9 cellular contexts compared by ENCODE assay signal in genomic region chr1:20358761-20359263, GRCh38.
A peak's percentile ranks its signal among the peaks of the same experiment; 100 is the strongest.
DNase-seq lines count a peak whose midpoint lies in the region; ATAC-seq and TF ChIP-seq lines count a peak whose summit lies in the region.
"Had no signal": no experiment of that assay in that cellular context is flagged by ENCODE, and none has a peak within 500 bp of the region (broad histone marks: within the 10 kb centered on the region; RNA-seq: fewer than 3 reads in every experiment).

No MANE protein-coding gene starts in this region.

- ATAC-seq in GM19351 (IDR thresholded peaks at IDR 0.05; ENCODE audit: unreplicated experiment) (no peak), GM19452 (IDR thresholded peaks at IDR 0.05; ENCODE audit: unreplicated experiment) (no peak), GM21515 (IDR thresholded peaks at IDR 0.05; ENCODE audit: unreplicated experiment) (no peak)

- DNase-seq in GM23248: peak; percentile 50
- peak; percentile 53 for DNase-seq in NCI-H345 treated with DMSO at 0.1 percent for 48 hours (lab: John Stamatoyannopoulos, UW; ENCODE audit: unreplicated experiment)
- peak; percentile 64 for DNase-seq in fibroblast of gingiva (ENCODE audit: low read depth)
- peak; percentile 39 for DNase-seq in prostate gland (ENCODE audit: low spot score)
- DNase-seq in midbrain (lab: John Stamatoyannopoulos, UW): no peak

- no peak for TF ChIP-seq POLR2A in prostate gland (IDR thresholded peaks at IDR 0.05)

- peaks cover 19% of the 10 kb centered on the region; the same call in 1 of the 2 replicates for H3K27me3 ChIP-seq in GM23248 (replicated peaks; ENCODE audit: insufficient read depth)
- no peaks in the 10 kb centered on the region for H3K27me3 ChIP-seq in prostate gland (replicated peaks; ENCODE audit: insufficient read depth)

- H3K9me3 ChIP-seq in GM23248 (ENCODE audit: low read depth) (no peaks in the 10 kb centered on the region), prostate gland (no peaks in the 10 kb centered on the region)

- H3F3A ChIP-seq in GM23248 (ENCODE audit: insufficient read depth): no peaks in the 10 kb centered on the region

- 16 to 22% methylated on average over 12 of the region's 12 CpGs for WGBS in GM23248 (ENCODE audit: low coverage in 1 of 2, low lambda C conversion rate in 2 of 2, missing lambda C conversion rate in 2 of 2), 2 experiments
- WGBS in prostate gland: 19% methylated on average over 12 of the region's 12 CpGs

- no peaks in the 10 kb centered on the region for H3K9me2 ChIP-seq in GM23248 (ENCODE audit: insufficient read depth)

- in situ Hi-C loops in GM23248 (cut with MboI): no loop called here

- no peak overlapping the region for H3K4me2 ChIP-seq in GM23248 (ENCODE audit: unreplicated experiment)

- no peaks in the 10 kb centered on the region for H4K20me1 ChIP-seq in GM23248 (ENCODE audit: insufficient read depth)

- no peak overlapping the region for H2AFZ ChIP-seq in GM23248

- H3K36me3 ChIP-seq in GM23248 (ENCODE audit: low read depth) (no peaks in the 10 kb centered on the region), prostate gland (no peaks in the 10 kb centered on the region)

- no peak for TF ChIP-seq CTCF in prostate gland (IDR thresholded peaks at IDR 0.05)

- no peak overlapping the region for H3K9ac ChIP-seq in GM23248

- H3K4me1 ChIP-seq in GM23248 (ENCODE audit: insufficient read depth): 0 out of 2 replicates have a peak, but pooled peaks cover 6% of the 10 kb centered on the region
- peaks cover 16% of the 10 kb centered on the region for H3K4me1 ChIP-seq in prostate gland (replicated peaks)

- H3K27ac ChIP-seq in GM23248: no peak overlapping the region
- H3K27ac ChIP-seq in prostate gland: peak overlapping the region in 1 of 2 donors; percentile 36
- H3K27ac ChIP-seq: skin epidermis had no signal

- H3K4me3 ChIP-seq in GM23248 (no peak overlapping the region), prostate gland (no peak overlapping the region)
- H3K4me3 ChIP-seq: skin epidermis had no signal

- no peaks in the 10 kb centered on the region for H3K79me2 ChIP-seq in GM23248 (ENCODE audit: insufficient read depth)

- intact Hi-C loops in prostate gland (cut with DNase I): no loop called here
